8 cellular contexts compared by ENCODE assay signal in genomic region chr5:145834554-145834916, GRCh38.
DNase-seq lines count a peak whose midpoint lies in the region; ATAC-seq and TF ChIP-seq lines count a peak whose summit lies in the region.

No MANE protein-coding gene starts in this region.

- H3K27me3 ChIP-seq in muscle layer of colon (ENCODE audit: control insufficient read depth in 1 of 2, insufficient read depth in 2 of 2, low read length in 2 of 2) = no peaks in the 10 kb centered on the region

- peaks cover 18% of the 10 kb centered on the region for H3K4me1 ChIP-seq in muscle layer of colon (ENCODE audit: insufficient read depth, low read length)

- TF ChIP-seq CTCF in AG09309 (IDR thresholded peaks at IDR 0.05; ENCODE audit: control insufficient read depth, insufficient read depth, low read depth, low read length, missing control alignments) = no peak

- ATAC-seq in HG02973 (IDR thresholded peaks at IDR 0.05; ENCODE audit: unreplicated experiment) (peak; percentile 1), HG03571 (IDR thresholded peaks at IDR 0.05; ENCODE audit: unreplicated experiment) (no peak)

- H3K36me3 ChIP-seq in muscle layer of colon (ENCODE audit: insufficient read depth, low read length) = no peaks in the 10 kb centered on the region

- H3K9ac ChIP-seq in muscle layer of colon (ENCODE audit: low read length) = peak overlapping the region; percentile 44

- no peak for DNase-seq in AG09309 (ENCODE audit: low read depth)
- no peak for DNase-seq in caudate nucleus (lab: John Stamatoyannopoulos, UW)
- DNase-seq in NCI-H446 treated with DMSO at 0.1 percent for 48 hours (lab: John Stamatoyannopoulos, UW) = no peak
- no peak for DNase-seq in stimulated activated naive CD4-positive, alpha-beta T cell (lab: John Stamatoyannopoulos, UW)
- DNase-seq in COLO668 (lab: John Stamatoyannopoulos, UW; ENCODE audit: unreplicated experiment) = no peak

- H3K9me3 ChIP-seq in muscle layer of colon (ENCODE audit: low read length) = no peaks in the 10 kb centered on the region

- peak overlapping the region; percentile 22 for H3K27ac ChIP-seq in caudate nucleus (ENCODE audit: low read depth, low read length)
- peak overlapping the region; percentile 66 for H3K27ac ChIP-seq in muscle layer of colon (ENCODE audit: low read depth, low read length)

- H3K4me3 ChIP-seq in AG09309 (ENCODE audit: control insufficient read depth, low read depth, low read length) (peak overlapping the region; percentile 72), muscle layer of colon (ENCODE audit: low read depth in 1 of 2, low read length in 2 of 2) (peak overlapping the region; percentile 63 to 95)
